Comparison of ENCODE assay signal across 2 cellular contexts in the genomic region with DNA sequence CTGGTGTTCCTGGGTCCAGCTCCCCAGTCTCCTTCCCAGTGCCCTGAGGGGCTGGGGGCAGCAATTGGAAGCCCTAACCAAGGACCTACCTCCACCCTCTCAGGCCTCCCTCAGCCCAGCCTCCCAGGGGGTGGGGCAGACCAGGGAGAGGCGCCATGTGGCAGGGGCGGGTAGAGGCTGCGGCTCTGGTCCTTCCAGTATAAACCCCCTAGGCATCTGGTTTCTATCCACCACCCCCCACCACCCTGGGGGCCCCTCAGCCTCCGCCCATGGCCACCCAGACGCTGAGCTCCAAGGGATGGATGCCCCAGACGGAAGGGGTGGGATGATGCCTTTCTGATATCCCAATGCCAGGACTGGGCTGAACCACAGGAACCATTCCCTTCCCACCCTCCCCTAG.
TF ChIP-seq lines count a peak whose summit lies in the region.

No MANE protein-coding gene starts in this region.

TF ChIP-seq in GM23338, 12 proteins besides CTCF, POLR2A, EP300 and RAD21 (continues in another document):
- TF ChIP-seq CREB1 (CRISPR knock-in tag; IDR thresholded peaks at IDR 0.05; ENCODE audit: low read depth) (no peak), ZNF114 (CRISPR knock-in tag; IDR thresholded peaks at IDR 0.05) (no peak), NANOG (IDR thresholded peaks at IDR 0.05; ENCODE audit: borderline replicate concordance) (no peak), ZNF331 (CRISPR knock-in tag; IDR thresholded peaks at IDR 0.05; ENCODE audit: low read depth) (no peak), EZH2phosphoT487 (IDR thresholded peaks at IDR 0.05; ENCODE audit: unreplicated experiment) (no peak), POLR2AphosphoS5 (IDR thresholded peaks at IDR 0.05; ENCODE audit: low read depth) (no peak), EZH2 (IDR thresholded peaks at IDR 0.05; ENCODE audit: low read depth, unreplicated experiment) (no peak), STAT1 (IDR thresholded peaks at IDR 0.05; ENCODE audit: unreplicated experiment) (no peak), ZNF462 (CRISPR knock-in tag; IDR thresholded peaks at IDR 0.05) (no peak), JUNB (IDR thresholded peaks at IDR 0.05; ENCODE audit: unreplicated experiment) (no peak)
- TF ChIP-seq, protein P1, sequence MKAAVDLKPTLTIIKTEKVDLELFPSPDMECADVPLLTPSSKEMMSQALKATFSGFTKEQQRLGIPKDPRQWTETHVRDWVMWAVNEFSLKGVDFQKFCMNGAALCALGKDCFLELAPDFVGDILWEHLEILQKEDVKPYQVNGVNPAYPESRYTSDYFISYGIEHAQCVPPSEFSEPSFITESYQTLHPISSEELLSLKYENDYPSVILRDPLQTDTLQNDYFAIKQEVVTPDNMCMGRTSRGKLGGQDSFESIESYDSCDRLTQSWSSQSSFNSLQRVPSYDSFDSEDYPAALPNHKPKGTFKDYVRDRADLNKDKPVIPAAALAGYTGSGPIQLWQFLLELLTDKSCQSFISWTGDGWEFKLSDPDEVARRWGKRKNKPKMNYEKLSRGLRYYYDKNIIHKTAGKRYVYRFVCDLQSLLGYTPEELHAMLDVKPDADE (IDR thresholded peaks at IDR 0.05), result no peak

TF ChIP-seq in K562, 482 proteins besides CTCF, POLR2A, EP300 and RAD21:
- TF ChIP-seq ZNF253 (CRISPR knock-in tag; conservative IDR thresholded peaks at IDR 0.05) (no peak), CBX2 (IDR thresholded peaks at IDR 0.05; ENCODE audit: insufficient read depth, low read length, poor library complexity, severe bottlenecking) (no peak), ZNF197 (CRISPR knock-in tag; IDR thresholded peaks at IDR 0.05; ENCODE audit: low read depth) (no peak), NCOR1 (IDR thresholded peaks at IDR 0.05) (no peak), CCAR2 (IDR thresholded peaks at IDR 0.05; ENCODE audit: low read depth, low read length) (no peak), CEBPG (CRISPR knock-in tag; IDR thresholded peaks at IDR 0.05) (no peak), CEBPG (tag; conservative IDR thresholded peaks at IDR 0.05 in 1 of 2, IDR thresholded peaks at IDR 0.05 in 1 of 2) (no peak), PPARD (CRISPR knock-in tag; IDR thresholded peaks at IDR 0.05) (no peak), POLR2H (tag; IDR thresholded peaks at IDR 0.05; ENCODE audit: low read depth) (no peak), HDAC8 (tag; IDR thresholded peaks at IDR 0.05) (no peak), ZZZ3 (IDR thresholded peaks at IDR 0.05) (no peak), HLTF (IDR thresholded peaks at IDR 0.05) (no peak)
- TF ChIP-seq, protein P2, sequence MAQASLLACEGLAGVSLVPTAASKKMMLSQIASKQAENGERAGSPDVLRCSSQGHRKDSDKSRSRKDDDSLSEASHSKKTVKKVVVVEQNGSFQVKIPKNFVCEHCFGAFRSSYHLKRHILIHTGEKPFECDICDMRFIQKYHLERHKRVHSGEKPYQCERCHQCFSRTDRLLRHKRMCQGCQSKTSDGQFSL (CRISPR knock-in tag; IDR thresholded peaks at IDR 0.05), result no peak
- TF ChIP-seq, protein P2 (tag; IDR thresholded peaks at IDR 0.05), result no peak
- TF ChIP-seq, protein P3, sequence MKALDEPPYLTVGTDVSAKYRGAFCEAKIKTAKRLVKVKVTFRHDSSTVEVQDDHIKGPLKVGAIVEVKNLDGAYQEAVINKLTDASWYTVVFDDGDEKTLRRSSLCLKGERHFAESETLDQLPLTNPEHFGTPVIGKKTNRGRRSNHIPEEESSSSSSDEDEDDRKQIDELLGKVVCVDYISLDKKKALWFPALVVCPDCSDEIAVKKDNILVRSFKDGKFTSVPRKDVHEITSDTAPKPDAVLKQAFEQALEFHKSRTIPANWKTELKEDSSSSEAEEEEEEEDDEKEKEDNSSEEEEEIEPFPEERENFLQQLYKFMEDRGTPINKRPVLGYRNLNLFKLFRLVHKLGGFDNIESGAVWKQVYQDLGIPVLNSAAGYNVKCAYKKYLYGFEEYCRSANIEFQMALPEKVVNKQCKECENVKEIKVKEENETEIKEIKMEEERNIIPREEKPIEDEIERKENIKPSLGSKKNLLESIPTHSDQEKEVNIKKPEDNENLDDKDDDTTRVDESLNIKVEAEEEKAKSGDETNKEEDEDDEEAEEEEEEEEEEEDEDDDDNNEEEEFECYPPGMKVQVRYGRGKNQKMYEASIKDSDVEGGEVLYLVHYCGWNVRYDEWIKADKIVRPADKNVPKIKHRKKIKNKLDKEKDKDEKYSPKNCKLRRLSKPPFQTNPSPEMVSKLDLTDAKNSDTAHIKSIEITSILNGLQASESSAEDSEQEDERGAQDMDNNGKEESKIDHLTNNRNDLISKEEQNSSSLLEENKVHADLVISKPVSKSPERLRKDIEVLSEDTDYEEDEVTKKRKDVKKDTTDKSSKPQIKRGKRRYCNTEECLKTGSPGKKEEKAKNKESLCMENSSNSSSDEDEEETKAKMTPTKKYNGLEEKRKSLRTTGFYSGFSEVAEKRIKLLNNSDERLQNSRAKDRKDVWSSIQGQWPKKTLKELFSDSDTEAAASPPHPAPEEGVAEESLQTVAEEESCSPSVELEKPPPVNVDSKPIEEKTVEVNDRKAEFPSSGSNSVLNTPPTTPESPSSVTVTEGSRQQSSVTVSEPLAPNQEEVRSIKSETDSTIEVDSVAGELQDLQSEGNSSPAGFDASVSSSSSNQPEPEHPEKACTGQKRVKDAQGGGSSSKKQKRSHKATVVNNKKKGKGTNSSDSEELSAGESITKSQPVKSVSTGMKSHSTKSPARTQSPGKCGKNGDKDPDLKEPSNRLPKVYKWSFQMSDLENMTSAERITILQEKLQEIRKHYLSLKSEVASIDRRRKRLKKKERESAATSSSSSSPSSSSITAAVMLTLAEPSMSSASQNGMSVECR (CRISPR knock-in tag; IDR thresholded peaks at IDR 0.05), result no peak
- TF ChIP-seq, protein P4, sequence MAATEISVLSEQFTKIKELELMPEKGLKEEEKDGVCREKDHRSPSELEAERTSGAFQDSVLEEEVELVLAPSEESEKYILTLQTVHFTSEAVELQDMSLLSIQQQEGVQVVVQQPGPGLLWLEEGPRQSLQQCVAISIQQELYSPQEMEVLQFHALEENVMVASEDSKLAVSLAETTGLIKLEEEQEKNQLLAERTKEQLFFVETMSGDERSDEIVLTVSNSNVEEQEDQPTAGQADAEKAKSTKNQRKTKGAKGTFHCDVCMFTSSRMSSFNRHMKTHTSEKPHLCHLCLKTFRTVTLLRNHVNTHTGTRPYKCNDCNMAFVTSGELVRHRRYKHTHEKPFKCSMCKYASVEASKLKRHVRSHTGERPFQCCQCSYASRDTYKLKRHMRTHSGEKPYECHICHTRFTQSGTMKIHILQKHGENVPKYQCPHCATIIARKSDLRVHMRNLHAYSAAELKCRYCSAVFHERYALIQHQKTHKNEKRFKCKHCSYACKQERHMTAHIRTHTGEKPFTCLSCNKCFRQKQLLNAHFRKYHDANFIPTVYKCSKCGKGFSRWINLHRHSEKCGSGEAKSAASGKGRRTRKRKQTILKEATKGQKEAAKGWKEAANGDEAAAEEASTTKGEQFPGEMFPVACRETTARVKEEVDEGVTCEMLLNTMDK (IDR thresholded peaks at IDR 0.05; ENCODE audit: borderline replicate concordance, insufficient read depth, low read depth, low read length, poor library complexity, severe bottlenecking), result no peak
